Comparison of ENCODE assay signal across 24 cellular contexts in the genomic region with DNA sequence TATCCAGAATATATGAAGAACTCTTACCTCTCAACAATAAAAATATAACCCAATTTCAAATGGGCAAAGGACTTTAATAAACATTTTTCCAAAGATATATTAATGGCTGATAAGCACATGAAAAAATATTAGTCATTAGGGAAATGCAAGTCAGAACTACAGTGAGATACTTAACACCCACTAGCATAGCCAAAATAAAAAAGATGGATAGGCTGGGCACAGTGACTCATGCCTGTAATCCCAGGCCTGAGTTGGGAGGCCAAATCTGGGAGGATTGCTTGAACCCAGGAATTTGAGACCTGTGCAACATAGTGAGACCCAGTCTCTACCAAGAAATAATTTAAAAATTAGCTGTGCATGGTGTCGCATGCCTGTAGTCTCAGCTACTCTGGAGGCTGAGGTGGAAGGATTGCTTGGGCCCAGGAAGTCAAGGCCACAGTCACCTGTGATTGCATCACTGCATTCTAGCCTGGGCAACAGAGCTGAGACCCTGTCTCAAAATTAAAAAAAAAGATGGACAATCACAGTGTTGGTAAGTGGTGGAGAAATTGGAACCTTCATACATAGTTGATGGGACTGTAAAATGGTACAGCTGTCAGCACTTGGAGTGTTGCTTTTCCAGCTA. TPM values are rescaled to one million over a fixed set of nuclear protein-coding genes. Genes with fewer than 3 reads are reported as not detected.
DNase-seq lines count a peak whose midpoint lies in the region; ATAC-seq, FAIRE-seq and TF ChIP-seq lines count a peak whose summit lies in the region.
"Had no signal": no experiment of that assay in that cellular context is flagged by ENCODE, and none has a peak within 500 bp of the region (broad histone marks: within the 10 kb centered on the region; RNA-seq: fewer than 3 reads in every experiment).

No MANE protein-coding gene starts in this region.

- H3K36me3 Mint-ChIP-seq in activated naive CD8-positive, alpha-beta T cell treated with anti-CD3 and anti-CD28 coated beads for 36 hours: peaks cover 52% of the 10 kb centered on the region
- peaks cover 66% of the 10 kb centered on the region for H3K36me3 Mint-ChIP-seq in activated naive CD8-positive, alpha-beta T cell treated with anti-CD3 and anti-CD28 coated beads, Interleukin-2, amount 50 U/mL, for 24 hours (ENCODE audit: low read depth)

- H3K79me2 ChIP-seq in endothelial cell of umbilical vein (ENCODE audit: control insufficient read depth, insufficient read depth, low read length) (peaks cover 97% of the 10 kb centered on the region), trophoblast cell (ENCODE audit: control insufficient read depth, insufficient read depth, low read length, poor library complexity) (no peaks in the 10 kb centered on the region)

- peaks cover 27% of the 10 kb centered on the region for H3K4me1 Mint-ChIP-seq in activated naive CD8-positive, alpha-beta T cell treated with anti-CD3 and anti-CD28 coated beads for 36 hours
- H3K4me1 Mint-ChIP-seq in activated naive CD8-positive, alpha-beta T cell treated with anti-CD3 and anti-CD28 coated beads, Interleukin-2, amount 50 U/mL, for 24 hours: peaks cover 30% of the 10 kb centered on the region

- POLR2A ChIA-PET in IMR-90 (lab: Charles Lee; ENCODE audit: unreplicated experiment): no interaction called here
- POLR2A ChIA-PET in endothelial cell of umbilical vein (lab: Charles Lee): no interaction called here

- in situ Hi-C loops in IMR-90 (cut with MboI; ENCODE audit: low sequenced_read_pairs): no loop called here

- no peak overlapping the region for H2BK15ac ChIP-seq in IMR-90 (ENCODE audit: low read depth, low read length)

- peaks cover 30 to 57% of the 10 kb centered on the region in 2 experiments for H3K79me1 ChIP-seq in IMR-90 (ENCODE audit: low read depth in 1 of 2, low read length in 2 of 2)
- H3K79me1 ChIP-seq in trophoblast cell (ENCODE audit: low read length): no peaks in the 10 kb centered on the region

- H3K23ac ChIP-seq in IMR-90 (ENCODE audit: low read depth, low read length): no peak overlapping the region
- H3K23ac ChIP-seq in trophoblast cell (ENCODE audit: low read length): no peak overlapping the region

- H3K9me3 Mint-ChIP-seq in activated naive CD8-positive, alpha-beta T cell treated with anti-CD3 and anti-CD28 coated beads for 36 hours: no peaks in the 10 kb centered on the region
- no peaks in the 10 kb centered on the region for H3K9me3 Mint-ChIP-seq in activated naive CD8-positive, alpha-beta T cell treated with anti-CD3 and anti-CD28 coated beads, Interleukin-2, amount 50 U/mL, for 24 hours
- H3K9me3 Mint-ChIP-seq: activated CD8-positive, alpha-beta T cell treated with anti-CD3 and anti-CD28 coated beads for 36 hours; activated naive CD4-positive, alpha-beta T cell treated with anti-CD3 and anti-CD28 coated beads, Interleukin-2, amount 50 U/mL, for 72 hours; activated T-cell treated with anti-CD3 and anti-CD28 coated beads, Interleukin-2, amount 50 U/mL, for 4 hours; brain; type B pancreatic cell had no signal

- no TSS peak for BruUV-seq in IMR-90 (replicated peaks; lab: Mats Ljungman, UMichigan)
- BruUV-seq in endothelial cell of umbilical vein (replicated peaks; lab: Mats Ljungman, UMichigan): no TSS peak

- H3K14ac ChIP-seq in IMR-90 (replicated peaks; ENCODE audit: low read depth, low read length): no peak overlapping the region
- H3K14ac ChIP-seq in trophoblast cell (ENCODE audit: low read length): no peak overlapping the region

- H3K36me3 ChIP-seq in IMR-90 (ENCODE audit: control insufficient read depth, insufficient read depth, low read length): peaks cover 39% of the 10 kb centered on the region
- H3K36me3 ChIP-seq in endothelial cell of umbilical vein (ENCODE audit: control insufficient read depth in 2 of 2, extremely low read depth in 1 of 2, insufficient read depth in 2 of 2, low read length in 2 of 2): peaks cover 21 to 33% of the 10 kb centered on the region in 2 experiments
- H3K36me3 ChIP-seq in trophoblast cell (ENCODE audit: control insufficient read depth in 1 of 2, insufficient read depth in 2 of 2, low read length in 2 of 2): peaks cover 24 to 37% of the 10 kb centered on the region in 2 experiments
- H3K36me3 ChIP-seq in prostate gland: no peaks in the 10 kb centered on the region

- H3K4me3 Mint-ChIP-seq in activated naive CD8-positive, alpha-beta T cell treated with anti-CD3 and anti-CD28 coated beads for 36 hours: no peak overlapping the region
- no peak overlapping the region for H3K4me3 Mint-ChIP-seq in activated naive CD8-positive, alpha-beta T cell treated with anti-CD3 and anti-CD28 coated beads, Interleukin-2, amount 50 U/mL, for 24 hours
- H3K4me3 Mint-ChIP-seq: activated CD8-positive, alpha-beta T cell treated with anti-CD3 and anti-CD28 coated beads for 36 hours; activated T-cell treated with anti-CD3 and anti-CD28 coated beads, Interleukin-2, amount 50 U/mL, for 4 hours; brain; type B pancreatic cell had no signal

- dilution Hi-C loops in IMR-90 (cut with HindIII; ENCODE audit: low sequenced_read_pairs, unreplicated experiment): no loop called here
- dilution Hi-C loops in endothelial cell of umbilical vein (cut with MboI; ENCODE audit: extremely low pct_ligation_motif_present, low sequenced_read_pairs): no loop called here

- no peak overlapping the region for H2BK5ac ChIP-seq in IMR-90 (ENCODE audit: low read depth, low read length, poor library complexity, severe bottlenecking)
- H2BK5ac ChIP-seq in trophoblast cell (ENCODE audit: low read depth, low read length, poor library complexity): no peak overlapping the region

- H3K18ac ChIP-seq in IMR-90 (ENCODE audit: low read depth, low read length): no peak overlapping the region
- H3K18ac ChIP-seq in trophoblast cell (ENCODE audit: low read length): peak overlapping the region; percentile 27

- H3K4me1 ChIP-seq in IMR-90 (ENCODE audit: control insufficient read depth, insufficient read depth, low read length): no peaks in the 10 kb centered on the region; the same call in 1 of the 2 replicates
- peaks cover 17% of the 10 kb centered on the region for H3K4me1 ChIP-seq in endothelial cell of umbilical vein (ENCODE audit: control insufficient read depth, extremely low read depth, insufficient read depth, low read length)
- H3K4me1 ChIP-seq in trophoblast cell (ENCODE audit: control insufficient read depth in 1 of 2, insufficient read depth in 2 of 2, low read length in 2 of 2): no peaks in the 10 kb centered on the region
- H3K4me1 ChIP-seq in prostate gland (replicated peaks): no peaks in the 10 kb centered on the region
- H3K4me1 ChIP-seq: BE2C, pancreas had no signal

- no peak overlapping the region for H3K56ac ChIP-seq in IMR-90 (ENCODE audit: extremely low read depth, insufficient read depth, low read length)

- no CpG with 5 or more reads among the region's 1 CpG for WGBS in IMR-90 (ENCODE audit: extremely low coverage in 2 of 2, insufficient read length in 1 of 2), 2 experiments
- WGBS in trophoblast cell (ENCODE audit: extremely low coverage, insufficient coverage, insufficient read length): no CpG with 5 or more reads among the region's 1 CpG
- WGBS in prostate gland: 100% methylated on average over 1 of the region's 1 CpG

- H2BK120ac ChIP-seq in IMR-90 (ENCODE audit: low read depth, low read length): no peak overlapping the region
- no peak overlapping the region for H2BK120ac ChIP-seq in trophoblast cell (ENCODE audit: insufficient read depth, low read length, poor library complexity)

- no peak for FAIRE-seq in endothelial cell of umbilical vein (lab: Jason Lieb, UNC)
- FAIRE-seq: pancreas had no signal

- no peak overlapping the region for H2AFZ ChIP-seq in IMR-90 (replicated peaks; ENCODE audit: low read length, poor library complexity)
- no peak overlapping the region for H2AFZ ChIP-seq in endothelial cell of umbilical vein (ENCODE audit: low read depth, low read length)
- H2AFZ ChIP-seq in trophoblast cell (ENCODE audit: insufficient read depth, low read length, poor library complexity): no peak overlapping the region

- H2AK5ac ChIP-seq in IMR-90 (ENCODE audit: low read depth, low read length) (no peak overlapping the region), trophoblast cell (ENCODE audit: low read length) (no peak overlapping the region)

- no peaks in the 10 kb centered on the region for H3K27me3 ChIP-seq in IMR-90 (ENCODE audit: control insufficient read depth, insufficient read depth, low read length)
- no peaks in the 10 kb centered on the region for H3K27me3 ChIP-seq in endothelial cell of umbilical vein (ENCODE audit: control insufficient read depth in 2 of 2, insufficient read depth in 2 of 2, low read length in 2 of 2)
- no peaks in the 10 kb centered on the region for H3K27me3 ChIP-seq in trophoblast cell (ENCODE audit: insufficient read depth, low read length)
- no peaks in the 10 kb centered on the region for H3K27me3 ChIP-seq in prostate gland (replicated peaks; ENCODE audit: insufficient read depth)
- H3K27me3 ChIP-seq: BE2C, heart left ventricle, pancreas, stomach had no signal

- H4K20me1 ChIP-seq in IMR-90 (ENCODE audit: insufficient read depth, low read length) (peaks cover 76% of the 10 kb centered on the region), endothelial cell of umbilical vein (replicated peaks; ENCODE audit: control insufficient read depth, extremely low read depth, insufficient read depth, low read length) (peaks cover 20% of the 10 kb centered on the region)

- intact Hi-C loops in IMR-90 (cut with micrococcal nuclease) (no loop called here), endothelial cell of umbilical vein (cut with micrococcal nuclease) (no loop called here), prostate gland (cut with DNase I) (no loop called here)

- TF ChIP-seq RAD21 in IMR-90 (IDR thresholded peaks at IDR 0.05; ENCODE audit: low read length): no peak

- no peak overlapping the region for H2BK20ac ChIP-seq in IMR-90 (ENCODE audit: low read depth, low read length)

- peak overlapping the region; percentile 58 for H3K27ac Mint-ChIP-seq in activated naive CD8-positive, alpha-beta T cell treated with anti-CD3 and anti-CD28 coated beads for 36 hours
- H3K27ac Mint-ChIP-seq in activated naive CD8-positive, alpha-beta T cell treated with anti-CD3 and anti-CD28 coated beads, Interleukin-2, amount 50 U/mL, for 24 hours: no peak overlapping the region
- H3K27ac Mint-ChIP-seq: type B pancreatic cell had no signal

- no peak overlapping the region for H3K9ac ChIP-seq in IMR-90 (ENCODE audit: low read depth, low read length)
- no peak overlapping the region for H3K9ac ChIP-seq in endothelial cell of umbilical vein (replicated peaks; ENCODE audit: extremely low read depth, insufficient read depth, low read length)
- H3K9ac ChIP-seq in trophoblast cell (ENCODE audit: low read length): no peak overlapping the region

- H2BK12ac ChIP-seq in trophoblast cell (ENCODE audit: low read length): no peak overlapping the region

- H3K27ac ChIP-seq in IMR-90 (ENCODE audit: insufficient read depth, low read length): no peak overlapping the region
- no peak overlapping the region for H3K27ac ChIP-seq in endothelial cell of umbilical vein (ENCODE audit: insufficient read depth, low read depth, low read length)
- H3K27ac ChIP-seq in trophoblast cell (ENCODE audit: low read depth, low read length): no peak overlapping the region
- H3K27ac ChIP-seq in prostate gland: no peak overlapping the region
- H3K27ac ChIP-seq: lower lobe of right lung, pancreas, stomach had no signal

- no peak overlapping the region for H4K91ac ChIP-seq in IMR-90 (ENCODE audit: insufficient read depth, low read depth, low read length)
- no peak overlapping the region for H4K91ac ChIP-seq in trophoblast cell (ENCODE audit: low read depth, low read length)

- DNase-seq in activated naive CD8-positive, alpha-beta T cell treated with anti-CD3 and anti-CD28 coated beads for 36 hours: no peak
- no peak for DNase-seq in activated naive CD8-positive, alpha-beta T cell treated with anti-CD3 and anti-CD28 coated beads, Interleukin-2, amount 50 U/mL, for 24 hours
- no peak for DNase-seq in IMR-90
- no peak for DNase-seq in endothelial cell of umbilical vein (ENCODE audit: low read depth, low spot score)
- DNase-seq in trophoblast cell: no peak
- DNase-seq in midbrain (lab: John Stamatoyannopoulos, UW): no peak
- no peak for DNase-seq in prostate gland (ENCODE audit: low spot score)
- DNase-seq in NCI-H345 treated with DMSO at 0.1 percent for 48 hours (lab: John Stamatoyannopoulos, UW; ENCODE audit: unreplicated experiment): no peak
- DNase-seq: activated CD4-positive, CD25-positive, alpha-beta regulatory T cell; activated CD8-positive, alpha-beta T cell treated with anti-CD3 and anti-CD28 coated beads for 36 hours; activated T-cell treated with anti-CD3 and anti-CD28 coated beads, Interleukin-2, amount 50 U/mL, for 4 hours; BE2C; dermis blood vessel endothelial cell; lower lobe of right lung; NCI-H1436; NCI-H2171; NCI-H748 treated with DMSO at 0.1 percent for 48 hours; stimulated activated CD4-positive, alpha-beta T cell treated with anti-CD3 and anti-CD28 coated beads, Interleukin-2, amount 100 ng/mL, for 24 hours; stomach had no signal

- H3K9me1 ChIP-seq in IMR-90 (ENCODE audit: insufficient read depth, low read length) (peaks cover 30% of the 10 kb centered on the region), endothelial cell of umbilical vein (replicated peaks; ENCODE audit: control insufficient read depth, extremely low read depth, insufficient read depth, low read length) (no peaks in the 10 kb centered on the region)

- H2AK9ac ChIP-seq in IMR-90 (replicated peaks; ENCODE audit: low read depth, low read length, poor library complexity): no peak overlapping the region

- H3K9me3 ChIP-seq in IMR-90 (ENCODE audit: control insufficient read depth, insufficient read depth, low read length) (no peaks in the 10 kb centered on the region), endothelial cell of umbilical vein (replicated peaks; ENCODE audit: control insufficient read depth, insufficient read depth, low read length) (no peaks in the 10 kb centered on the region), trophoblast cell (ENCODE audit: insufficient read depth, low read depth, low read length) (peaks cover 4% of the 10 kb centered on the region), prostate gland (no peaks in the 10 kb centered on the region)
- H3K9me3 ChIP-seq: BE2C, heart left ventricle, lower lobe of right lung, pancreas, stomach had no signal

- TF ChIP-seq POLR2A in IMR-90 (IDR thresholded peaks at IDR 0.05; ENCODE audit: low read depth, low read length) (no peak), endothelial cell of umbilical vein (IDR thresholded peaks at IDR 0.05; ENCODE audit: low read depth, low read length) (no peak), prostate gland (IDR thresholded peaks at IDR 0.05) (no peak)

- H3K4me2 ChIP-seq in IMR-90 (ENCODE audit: low read depth, low read length) (no peak overlapping the region), endothelial cell of umbilical vein (ENCODE audit: insufficient read depth, low read length) (no peak overlapping the region), trophoblast cell (ENCODE audit: low read length) (no peak overlapping the region)

- no peak overlapping the region for H4K5ac ChIP-seq in IMR-90 (ENCODE audit: low read depth, low read length)

- H4K8ac ChIP-seq in IMR-90 (ENCODE audit: low read depth in 2 of 2, low read length in 2 of 2) (no peak overlapping the region), trophoblast cell (ENCODE audit: low read depth, low read length) (no peak overlapping the region)

- no peak for ATAC-seq in activated naive CD8-positive, alpha-beta T cell treated with anti-CD3 and anti-CD28 coated beads, Interleukin-2, amount 50 U/mL, for 24 hours
- ATAC-seq in IMR-90 (ENCODE audit: low read depth): no peak; the same call in 1 of the 2 replicates
- ATAC-seq: activated CD8-positive, alpha-beta T cell treated with anti-CD3 and anti-CD28 coated beads for 36 hours; activated T-cell treated with anti-CD3 and anti-CD28 coated beads, Interleukin-2, amount 50 U/mL, for 4 hours had no signal

- no peak for TF ChIP-seq CTCF in IMR-90 (conservative IDR thresholded peaks at IDR 0.05; ENCODE audit: low read depth, low read length)
- no peak for TF ChIP-seq CTCF in endothelial cell of umbilical vein (IDR thresholded peaks at IDR 0.05; ENCODE audit: extremely low read depth in 1 of 2, insufficient read depth in 1 of 2, low read depth in 1 of 2, low read length in 2 of 2)
- no peak for TF ChIP-seq CTCF in prostate gland (IDR thresholded peaks at IDR 0.05)

- no peak overlapping the region for H3K4me3 ChIP-seq in IMR-90 (ENCODE audit: insufficient read depth, low read depth, low read length)
- no peak overlapping the region for H3K4me3 ChIP-seq in endothelial cell of umbilical vein (replicated peaks in 1 of 3; ENCODE audit: insufficient read depth in 1 of 3, low read depth in 1 of 3, low read length in 3 of 3)
- no peak overlapping the region for H3K4me3 ChIP-seq in trophoblast cell (ENCODE audit: low read depth, low read length)
- H3K4me3 ChIP-seq in prostate gland: no peak overlapping the region
- H3K4me3 ChIP-seq: heart left ventricle, lower lobe of right lung, pancreas, stomach had no signal

- CTCF ChIA-PET in IMR-90 (lab: Yijun Ruan, JAX) (no interaction called here), endothelial cell of umbilical vein (lab: Charles Lee) (no interaction called here)

- H3K4ac ChIP-seq in IMR-90 (ENCODE audit: low read depth, low read length) (no peak overlapping the region), trophoblast cell (ENCODE audit: low read depth, low read length) (peak overlapping the region; percentile 87)

- no peak overlapping the region for H4K12ac ChIP-seq in trophoblast cell (ENCODE audit: low read depth, low read length)

- H3K27me3 Mint-ChIP-seq in activated naive CD8-positive, alpha-beta T cell treated with anti-CD3 and anti-CD28 coated beads for 36 hours: no peaks in the 10 kb centered on the region
- H3K27me3 Mint-ChIP-seq in activated naive CD8-positive, alpha-beta T cell treated with anti-CD3 and anti-CD28 coated beads, Interleukin-2, amount 50 U/mL, for 24 hours: no peaks in the 10 kb centered on the region
- H3K27me3 Mint-ChIP-seq: activated CD8-positive, alpha-beta T cell treated with anti-CD3 and anti-CD28 coated beads for 36 hours; brain; type B pancreatic cell had no signal

RNA-seq across cellular contexts. Expression of a gene that starts 25.1 kb away (rescaled TPM):
- total RNA-seq in activated naive CD8-positive, alpha-beta T cell treated with anti-CD3 and anti-CD28 coated beads for 36 hours: 10 to 100 TPM; 85.4 to 86.8 TPM
- 193 and 212 TPM in 2 replicates for total RNA-seq in IMR-90 (2012; rRNA removed)
- polyA plus RNA-seq in IMR-90 (2012; rRNA removed): 39.1 and 59.1 TPM in 2 replicates
- 9.6 and 13.8 TPM in 2 replicates for polyA plus RNA-seq in IMR-90 (2012; cell fraction: cytosol; rRNA removed)
- polyA plus RNA-seq in IMR-90 (2012; cell fraction: nucleus; rRNA removed; ENCODE audit: low replicate concordance): 9.7 and 49.9 TPM in 2 replicates
- 82.0 and 93.9 TPM in 2 replicates for total RNA-seq in endothelial cell of umbilical vein
- polyA plus RNA-seq in endothelial cell of umbilical vein: 15.3 and 21.2 TPM in 2 replicates
- 30.6 and 34.0 TPM in 2 replicates for polyA plus RNA-seq in endothelial cell of umbilical vein (2011; cell fraction: cytosol; rRNA removed)
- polyA plus RNA-seq in endothelial cell of umbilical vein (2011; cell fraction: nucleus; rRNA removed): 58.5 and 66.8 TPM in 2 replicates
- 85.2 and 99.4 TPM in 2 replicates for polyA plus RNA-seq in endothelial cell of umbilical vein (2012)
- polyA minus RNA-seq in endothelial cell of umbilical vein: 40.9 and 45.4 TPM in 2 replicates
- 16.8 TPM for polyA minus RNA-seq in endothelial cell of umbilical vein (2011; cell fraction: cytosol; rRNA and poly(A)+ RNA removed)
- polyA minus RNA-seq in endothelial cell of umbilical vein (2011; cell fraction: nucleus; rRNA and poly(A)+ RNA removed): 71.7 and 109 TPM in 2 replicates
- 97.9 and 101 TPM in 2 replicates for polyA plus RNA-seq in trophoblast cell (2013)
- 100 to 1,000 TPM in 1 of 2 donors, 10 to 100 TPM in 1; 60.7 to 119 TPM for total RNA-seq in prostate gland
